9 cellular contexts compared by ENCODE assay signal in genomic region chr19:46487178-46487801, GRCh38. TPM values are rescaled to one million over a fixed set of nuclear protein-coding genes. Genes with fewer than 3 reads are reported as not detected.
DNase-seq lines count a peak whose midpoint lies in the region; ATAC-seq and TF ChIP-seq lines count a peak whose summit lies in the region.
"Had no signal": no experiment of that assay in that cellular context is flagged by ENCODE, and none has a peak within 500 bp of the region (broad histone marks: within the 10 kb centered on the region; RNA-seq: fewer than 3 reads in every experiment).

No MANE protein-coding gene starts in this region.

- CTCF ChIA-PET in BJ (lab: Yijun Ruan, JAX) = interaction anchor here (0.7 to 5.2 kb wide), 18 partner anchors 9 to 207 kb away, joined by 3 to 90 read pairs (median 4); partner anchors contain the start of genes CCDC8, PNMA8A and PPP5C

- POLR2A ChIA-PET in BJ (lab: Charles Lee) = no interaction called here

- H3K4me1 ChIP-seq in heart left ventricle = peaks cover 0 to 30% (median 23%) of the 10 kb centered on the region in 12 donors
- peaks cover 3% of the 10 kb centered on the region for H3K4me1 ChIP-seq in parathyroid adenoma

- no peak for TF ChIP-seq CTCF in BJ (IDR thresholded peaks at IDR 0.05; ENCODE audit: insufficient read depth, low read depth, low read length)
- no peak for TF ChIP-seq CTCF in WI38 (IDR thresholded peaks at IDR 0.05; ENCODE audit: low read depth, low read length)
- no peak for TF ChIP-seq CTCF in heart left ventricle (IDR thresholded peaks at IDR 0.05)
- no peak for TF ChIP-seq CTCF in parathyroid adenoma (IDR thresholded peaks at IDR 0.05)

- H3K36me3 ChIP-seq in BJ (ENCODE audit: control insufficient read depth, insufficient read depth, low read length) = no peaks in the 10 kb centered on the region
- H3K36me3 ChIP-seq in heart left ventricle = no peaks in the 10 kb centered on the region
- no peaks in the 10 kb centered on the region for H3K36me3 ChIP-seq in parathyroid adenoma (ENCODE audit: control insufficient read depth, insufficient read depth, low read length)

- peak overlapping the region; percentile 54 for H3K4me2 ChIP-seq in parathyroid adenoma (ENCODE audit: low read length)

- H3K27ac ChIP-seq in heart left ventricle (peak overlapping the region in 1 of 12 donors; percentile 11), parathyroid adenoma (no peak overlapping the region)

- peak overlapping the region; percentile 20 for H3K4me3 ChIP-seq in BJ (ENCODE audit: low read depth, low read length)
- peak overlapping the region; percentile 39 for H3K4me3 ChIP-seq in WI38 (ENCODE audit: low read depth, low read length)
- peak overlapping the region in 10 of 12 donors; percentile 17 to 57 (median 42) for H3K4me3 ChIP-seq in heart left ventricle
- peak overlapping the region; percentile 20 for H3K4me3 ChIP-seq in parathyroid adenoma (ENCODE audit: low read depth, low read length)

- H3K27me3 ChIP-seq in BJ (ENCODE audit: control insufficient read depth, insufficient read depth, low read length) = peaks cover 9% of the 10 kb centered on the region; the same call in 1 of the 2 replicates
- peaks cover 0 to 59% (median 42%) of the 10 kb centered on the region in 9 donors for H3K27me3 ChIP-seq in heart left ventricle
- H3K27me3 ChIP-seq in parathyroid adenoma (ENCODE audit: control insufficient read depth, insufficient read depth, low read length) = peaks cover 4% of the 10 kb centered on the region

- WGBS in heart left ventricle, 4 donors = 7 to 21% (median 10%) methylated on average over 11 to 19 of the region's 19 CpGs

- ATAC-seq in heart left ventricle (peak in 3 of 4 donors; percentile 6 to 23 (median 11)), GM19455 (IDR thresholded peaks at IDR 0.05; ENCODE audit: unreplicated experiment) (no peak), GM18868 (IDR thresholded peaks at IDR 0.05; ENCODE audit: unreplicated experiment) (no peak), HG02938 (IDR thresholded peaks at IDR 0.05; ENCODE audit: unreplicated experiment) (no peak)

- H3K9ac ChIP-seq in parathyroid adenoma = no peak overlapping the region

- peak overlapping the region; percentile 60 for H2AFZ ChIP-seq in parathyroid adenoma

- no peak for DNase-seq in BJ (ENCODE audit: low read depth)
- no peak for DNase-seq in heart left ventricle
- no peak for DNase-seq in HK-2 (ENCODE audit: unreplicated experiment)

- no peak for TF ChIP-seq POLR2A in heart left ventricle (IDR thresholded peaks at IDR 0.05)

- H3K79me2 ChIP-seq in parathyroid adenoma = no peaks in the 10 kb centered on the region

- intact Hi-C loops in heart left ventricle (cut with DNase I) = loop anchor here in 9 of 10 donors (1.0 to 10.0 kb wide), 8 partner anchors 84 to 206 kb away; no protein-coding TSS in a partner anchor

- H3K9me3 ChIP-seq in heart left ventricle = no peaks in the 10 kb centered on the region
- H3K9me3 ChIP-seq in parathyroid adenoma (ENCODE audit: control insufficient read depth, low read length) = no peaks in the 10 kb centered on the region

RNA-seq across cellular contexts. Expression of gene PNMA8B, which starts 8.4 kb away (rescaled TPM):
- polyA plus RNA-seq in BJ (2011; rRNA removed) = 0.15 and 0.17 TPM in 2 replicates
- 0.19 and 0.21 TPM in 2 replicates for polyA minus RNA-seq in BJ (2011; rRNA and poly(A)+ RNA removed)
- total RNA-seq in heart left ventricle = 1 to 10 TPM in 2 of 9 donors, under 1 TPM in 7; 0.38 to 1.1 (median 0.69) TPM
- under 1 TPM; 0.27 to 0.69 TPM for polyA plus RNA-seq in heart left ventricle

RNA-seq across cellular contexts. Expression of gene PNMA8A, which starts 15.9 kb away (rescaled TPM):
- polyA plus RNA-seq in BJ (2011; rRNA removed) (0.65 and 0.74 TPM in 2 replicates), heart left ventricle (1 to 10 TPM; 3.2 to 6.0 TPM)
- 0.19 and 0.26 TPM in 2 replicates for polyA minus RNA-seq in BJ (2011; rRNA and poly(A)+ RNA removed)
- 10 to 100 TPM in 3 of 9 donors, 1 to 10 TPM in 6; 2.1 to 12.1 (median 9.3) TPM for total RNA-seq in heart left ventricle

RNA-seq across cellular contexts. Expression of gene PNMA8C, which starts 58.6 kb away (rescaled TPM):
- polyA plus RNA-seq in BJ (2011; rRNA removed) (0.02 TPM in 1 of 2 replicates, not detected in the other), heart left ventricle (under 1 TPM in 1 of 2 donors, not detected in 1; 0.08 TPM)
- 0.09 and 0.15 TPM in 2 replicates for polyA minus RNA-seq in BJ (2011; rRNA and poly(A)+ RNA removed)
- total RNA-seq in heart left ventricle = under 1 TPM in 7 of 9 donors, not detected in 2; 0.07 to 0.19 (median 0.12) TPM
- total RNA-seq: activated T-cell treated with anti-CD3 and anti-CD28 coated beads, Interleukin-2, amount 50 U/mL, for 72 hours had no signal

Comparison
In these comparisons a context has a peak if more than half of its experiments do, and no peak if none do; other contexts are left out.
1. ATAC-seq: peak in heart left ventricle (3 of 4); none in GM19455 (single experiment), GM18868 (single experiment) and HG02938 (single experiment).
2. Peak in every context shown above with its lines, with median percentiles within 50 percentile points of each other: H3K4me3 ChIP-seq.